11 cellular contexts compared by ENCODE assay signal in genomic region chr3:150681037-150681436, GRCh38. TPM values are rescaled to one million over a fixed set of nuclear protein-coding genes. Genes with fewer than 3 reads are reported as not detected.
A peak's percentile ranks its signal among the peaks of the same experiment; 100 is the strongest.
DNase-seq lines count a peak whose midpoint lies in the region; ATAC-seq, FAIRE-seq and TF ChIP-seq lines count a peak whose summit lies in the region.
"Had no signal": no experiment of that assay in that cellular context is flagged by ENCODE, and none has a peak within 500 bp of the region (broad histone marks: within the 10 kb centered on the region; RNA-seq: fewer than 3 reads in every experiment).

No MANE protein-coding gene starts in this region.

- peak overlapping the region; percentile 47 for H3K4me3 Mint-ChIP-seq in T-helper 2 cell treated with Interferon-gamma antibody and Interleukin-4, amounts not matched to agents 5 μg/mL and 100 μg/mL, for 36 hours

- peaks cover under 1% of the 10 kb centered on the region for H3K27me3 Mint-ChIP-seq in T-helper 2 cell treated with Interferon-gamma antibody and Interleukin-4, amounts not matched to agents 5 μg/mL and 100 μg/mL, for 36 hours (ENCODE audit: low read depth)

- peaks cover 23% of the 10 kb centered on the region for H3K4me1 Mint-ChIP-seq in T-helper 2 cell treated with Interferon-gamma antibody and Interleukin-4, amounts not matched to agents 5 μg/mL and 100 μg/mL, for 36 hours (ENCODE audit: low read depth)

- no peaks in the 10 kb centered on the region for H3K4me1 ChIP-seq in Peyer's patch

- FAIRE-seq in GM12892 (lab: Jason Lieb, UNC): peak; percentile 66

- peaks cover 4% of the 10 kb centered on the region for H3K36me3 Mint-ChIP-seq in T-helper 2 cell treated with Interferon-gamma antibody and Interleukin-4, amounts not matched to agents 5 μg/mL and 100 μg/mL, for 36 hours (ENCODE audit: low read depth)

- H3K27ac ChIP-seq in Peyer's patch: no peak overlapping the region
- H3K27ac ChIP-seq: thoracic aorta, VCaP had no signal

- H3K27ac Mint-ChIP-seq in T-helper 2 cell treated with Interferon-gamma antibody and Interleukin-4, amounts not matched to agents 5 μg/mL and 100 μg/mL, for 36 hours: peak overlapping the region; percentile 58

- no peak for TF ChIP-seq CTCF in Peyer's patch (IDR thresholded peaks at IDR 0.05)

- no peak for TF ChIP-seq POLR2A in GM12892 (IDR thresholded peaks at IDR 0.05; ENCODE audit: low read depth, low read length)
- no peak for TF ChIP-seq POLR2A in Peyer's patch (IDR thresholded peaks at IDR 0.05)

- no peaks in the 10 kb centered on the region for H3K9me3 ChIP-seq in Peyer's patch
- H3K9me3 ChIP-seq: thoracic aorta had no signal

- no peaks in the 10 kb centered on the region for H3K27me3 ChIP-seq in Peyer's patch

- peaks cover 5% of the 10 kb centered on the region for H3K9me3 Mint-ChIP-seq in T-helper 2 cell treated with Interferon-gamma antibody and Interleukin-4, amounts not matched to agents 5 μg/mL and 100 μg/mL, for 36 hours

- no peak overlapping the region for H3K4me3 ChIP-seq in Peyer's patch
- H3K4me3 ChIP-seq: thoracic aorta had no signal

- peak; percentile 91 for ATAC-seq in GM19452 (IDR thresholded peaks at IDR 0.05; ENCODE audit: unreplicated experiment)
- peak; percentile 62 for ATAC-seq in HG03097 (IDR thresholded peaks at IDR 0.05; ENCODE audit: low FRiP score, unreplicated experiment)

- H3K36me3 ChIP-seq in Peyer's patch: no peaks in the 10 kb centered on the region
- H3K36me3 ChIP-seq: thoracic aorta had no signal

- no peak for DNase-seq in GM12892 (ENCODE audit: insufficient read length)
- DNase-seq in T-helper 2 cell treated with Interferon-gamma antibody and Interleukin-4, amounts not matched to agents 5 μg/mL and 100 μg/mL, for 36 hours (ENCODE audit: low spot score): peak; percentile 26
- no peak for DNase-seq in stimulated activated naive CD4-positive, alpha-beta T cell treated with Interleukin-2 at 50 U/mL for 16 hours (lab: John Stamatoyannopoulos, UW)
- no peak for DNase-seq in superior temporal gyrus (ENCODE audit: extremely low spot score)
- DNase-seq in NCI-H1048 (lab: John Stamatoyannopoulos, UW): no peak
- no peak for DNase-seq in Peyer's patch

RNA-seq across cellular contexts. Expression of gene ERICH6, which starts 22.7 kb away (rescaled TPM):
- not detected for polyA plus RNA-seq in GM12892 (2012; ENCODE audit: missing spikeins)
- total RNA-seq in Peyer's patch: not detected
- total RNA-seq: renal cortical epithelial cell, thoracic aorta had no signal
